In the genomic region with DNA sequence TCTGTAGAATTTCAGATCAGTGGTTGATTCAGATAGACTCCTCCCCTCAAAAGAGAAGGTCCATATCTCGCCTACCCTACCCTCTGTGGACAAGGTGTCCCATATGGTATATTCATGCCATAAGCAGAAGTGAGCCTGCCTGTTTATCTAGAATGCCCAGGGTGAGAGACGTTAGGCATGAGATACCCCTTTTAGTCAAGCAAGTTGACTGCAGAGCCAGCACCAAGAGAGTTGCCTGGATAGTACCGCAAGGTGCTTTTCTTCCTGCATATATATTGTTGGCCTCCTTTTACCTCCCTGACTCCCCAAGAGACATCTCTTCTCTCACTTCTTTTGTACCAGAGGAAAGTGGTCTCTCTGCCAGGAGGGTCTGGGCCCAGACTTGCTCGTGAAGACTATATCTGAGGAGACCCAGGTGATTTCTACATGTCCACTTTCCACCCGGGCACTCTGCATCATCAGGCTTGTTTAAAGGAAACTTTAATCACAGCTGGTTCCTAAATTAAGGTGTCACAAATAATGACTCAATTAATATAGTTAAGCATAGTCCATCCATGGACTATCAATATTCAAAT, we compare ENCODE assay signal across 10 cellular contexts. TPM values are rescaled to one million over a fixed set of nuclear protein-coding genes. Genes with fewer than 3 reads are reported as not detected.
DNase-seq lines count a peak whose midpoint lies in the region; ATAC-seq lines count a peak whose summit lies in the region.
"Had no signal": no experiment of that assay in that cellular context is flagged by ENCODE, and none has a peak within 500 bp of the region (broad histone marks: within the 10 kb centered on the region; RNA-seq: fewer than 3 reads in every experiment).

No MANE protein-coding gene starts in this region.

- peak overlapping the region; percentile 90 for H3K4me3 Mint-ChIP-seq in activated T-cell treated with anti-CD3 and anti-CD28 coated beads, Interleukin-2, amount 50 U/mL, for 4 hours
- peak overlapping the region; percentile 85 to 93 for H3K4me3 Mint-ChIP-seq in stimulated activated naive B cell treated with anti-CD40 and anti-IgM and Interleukin-4, amounts not matched to agents 10 μg/mL and 1 μg/mL and 100 μg/mL, for 72 hours

- H3K9me3 Mint-ChIP-seq in activated T-cell treated with anti-CD3 and anti-CD28 coated beads, Interleukin-2, amount 50 U/mL, for 4 hours, result no peaks in the 10 kb centered on the region
- no peaks in the 10 kb centered on the region for H3K9me3 Mint-ChIP-seq in stimulated activated naive B cell treated with anti-CD40 and anti-IgM and Interleukin-4, amounts not matched to agents 10 μg/mL and 1 μg/mL and 100 μg/mL, for 72 hours

- peaks cover 15% of the 10 kb centered on the region for H3K36me3 Mint-ChIP-seq in activated T-cell treated with anti-CD3 and anti-CD28 coated beads, Interleukin-2, amount 50 U/mL, for 4 hours (ENCODE audit: insufficient read depth)
- H3K36me3 Mint-ChIP-seq in stimulated activated naive B cell treated with anti-CD40 and anti-IgM and Interleukin-4, amounts not matched to agents 10 μg/mL and 1 μg/mL and 100 μg/mL, for 72 hours, result peaks cover 13 to 25% of the 10 kb centered on the region in 2 donors

- peak; percentile 63 for DNase-seq in activated effector memory CD4-positive, alpha-beta T cell treated with anti-CD3 and anti-CD28 coated beads, Interleukin-2, amount 50 U/mL, for 16 hours
- no peak for DNase-seq in activated effector memory CD4-positive, alpha-beta T cell treated with Interleukin-2 at 50 U/mL for 16 hours
- no peak for DNase-seq in activated T-cell treated with anti-CD3 and anti-CD28 coated beads, Interleukin-2, amount 50 U/mL, for 4 hours
- no peak for DNase-seq in stimulated activated naive B cell treated with anti-CD40 and anti-IgM and Interleukin-4, amounts not matched to agents 10 μg/mL and 1 μg/mL and 100 μg/mL, for 72 hours
- DNase-seq in DMS79 treated with DMSO at 0.1 percent for 48 hours (lab: John Stamatoyannopoulos, UW) (no peak), NCI-H2029 (lab: John Stamatoyannopoulos, UW) (no peak), COR-L47 (lab: John Stamatoyannopoulos, UW) (no peak)
- DNase-seq: activated CD4-positive, alpha-beta T cell treated with anti-CD3 and anti-CD28 coated beads for 48 hours; mesendoderm had no signal

- H3K27me3 Mint-ChIP-seq in activated T-cell treated with anti-CD3 and anti-CD28 coated beads, Interleukin-2, amount 50 U/mL, for 4 hours (ENCODE audit: low read depth), result no peaks in the 10 kb centered on the region
- H3K27me3 Mint-ChIP-seq in stimulated activated naive B cell treated with anti-CD40 and anti-IgM and Interleukin-4, amounts not matched to agents 10 μg/mL and 1 μg/mL and 100 μg/mL, for 72 hours, result no peaks in the 10 kb centered on the region

- ATAC-seq in HG03558 (IDR thresholded peaks at IDR 0.05; ENCODE audit: extremely low read depth, unreplicated experiment), result peak; percentile 15
- ATAC-seq in activated T-cell treated with anti-CD3 and anti-CD28 coated beads, Interleukin-2, amount 50 U/mL, for 4 hours, result no peak
- peak; percentile 17 to 19 for ATAC-seq in stimulated activated naive B cell treated with anti-CD40 and anti-IgM and Interleukin-4, amounts not matched to agents 10 μg/mL and 1 μg/mL and 100 μg/mL, for 72 hours (replicated peaks)

- H3K4me1 Mint-ChIP-seq in activated T-cell treated with anti-CD3 and anti-CD28 coated beads, Interleukin-2, amount 50 U/mL, for 4 hours (ENCODE audit: low read depth), result peaks cover 77% of the 10 kb centered on the region
- H3K4me1 Mint-ChIP-seq in stimulated activated naive B cell treated with anti-CD40 and anti-IgM and Interleukin-4, amounts not matched to agents 10 μg/mL and 1 μg/mL and 100 μg/mL, for 72 hours, result peaks cover 46 to 72% of the 10 kb centered on the region in 2 donors

- H3K27ac Mint-ChIP-seq in stimulated activated naive B cell treated with anti-CD40 and anti-IgM and Interleukin-4, amounts not matched to agents 10 μg/mL and 1 μg/mL and 100 μg/mL, for 72 hours, result peak overlapping the region; percentile 99

RNA-seq across cellular contexts. Expression of a gene that starts 4.0 kb away (rescaled TPM):
- total RNA-seq in activated T-cell treated with anti-CD3 and anti-CD28 coated beads, Interleukin-2, amount 50 U/mL, for 4 hours, result 10 to 100 TPM; 33.6 to 58.0 (median 45.4) TPM

Comparison
In these comparisons a context has a peak if more than half of its experiments do, and no peak if none do; other contexts are left out.
1. ATAC-seq: peak in HG03558 (single experiment) and stimulated activated naive B cell treated with anti-CD40 and anti-IgM and Interleukin-4, amounts not matched to agents 10 μg/mL and 1 μg/mL and 100 μg/mL, for 72 hours (2 of 2); none in activated T-cell treated with anti-CD3 and anti-CD28 coated beads, Interleukin-2, amount 50 U/mL, for 4 hours (0 of 2).